In the genomic region with DNA sequence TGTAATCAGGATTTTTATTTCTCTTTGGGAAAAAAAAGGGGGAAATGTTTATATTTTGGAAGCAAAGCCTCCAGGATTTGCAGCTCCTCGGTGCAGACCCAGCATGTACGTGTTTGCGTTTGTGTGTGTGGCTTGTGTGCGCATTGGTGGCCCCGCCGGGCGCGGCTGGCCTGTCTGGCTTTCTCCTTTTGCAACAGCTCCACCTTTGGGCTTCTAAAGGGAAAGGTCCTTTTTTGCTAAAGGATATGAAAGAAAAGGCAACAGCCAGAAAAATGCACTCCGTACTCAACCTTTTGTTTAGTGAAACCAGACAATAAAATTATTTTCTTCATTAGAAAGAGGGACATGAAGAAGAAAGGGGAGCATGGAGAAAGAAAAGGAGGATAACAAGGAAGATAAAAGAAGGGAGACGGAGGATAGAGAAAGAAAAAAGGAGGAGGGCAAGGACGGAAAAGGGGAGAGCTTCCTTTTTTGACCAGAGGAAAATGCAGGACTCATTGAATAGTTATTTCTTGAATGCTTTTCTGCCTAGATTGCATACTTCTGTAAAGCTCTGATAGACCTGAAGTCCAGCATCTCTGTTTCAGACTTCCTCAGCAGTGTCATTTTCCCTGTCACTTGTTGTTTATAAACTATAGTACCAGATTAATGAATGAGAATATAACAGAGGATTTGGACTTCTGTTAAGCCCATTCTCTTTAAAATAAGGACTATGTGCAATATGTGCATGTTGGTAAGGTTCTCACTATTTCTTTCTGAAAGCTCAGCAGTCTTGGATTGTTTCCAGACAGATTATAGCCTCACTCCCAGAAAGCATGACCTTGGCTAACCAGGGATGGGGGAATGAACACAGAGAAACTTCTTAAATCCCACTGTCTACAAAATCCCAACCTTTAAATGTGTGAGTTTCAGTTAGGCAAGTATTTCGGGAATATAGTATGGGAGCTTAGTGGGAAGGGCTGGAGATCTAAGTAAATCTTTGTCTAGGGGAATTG, we compare ENCODE assay signal across 9 cellular contexts.
DNase-seq lines count a peak whose midpoint lies in the region; ATAC-seq, FAIRE-seq and TF ChIP-seq lines count a peak whose summit lies in the region.
"Had no signal": no experiment of that assay in that cellular context is flagged by ENCODE, and none has a peak within 500 bp of the region (broad histone marks: within the 10 kb centered on the region; RNA-seq: fewer than 3 reads in every experiment).

No MANE protein-coding gene starts in this region.

- H3K4me3 ChIP-seq in bronchial epithelial cell (ENCODE audit: low read depth, low read length) (no peak overlapping the region), left lung (no peak overlapping the region)

- no peaks in the 10 kb centered on the region for H3K9me3 ChIP-seq in left lung

- TF ChIP-seq CTCF in bronchial epithelial cell (IDR thresholded peaks at IDR 0.05; ENCODE audit: insufficient read depth, low read length, severe bottlenecking) (peak; percentile 74), left lung (IDR thresholded peaks at IDR 0.05) (peak in 1 of 2 donors; percentile 16)

- no peaks in the 10 kb centered on the region for H3K36me3 ChIP-seq in bronchial epithelial cell (ENCODE audit: control insufficient read depth, insufficient read depth, low read length)
- no peaks in the 10 kb centered on the region for H3K36me3 ChIP-seq in left lung

- ATAC-seq in left lung, result peak; percentile 83

- intact Hi-C loops in left lung (cut with DNase I), result no loop called here

- no peak for FAIRE-seq in bronchial epithelial cell (lab: Jason Lieb, UNC)

- H3K27me3 ChIP-seq in bronchial epithelial cell (ENCODE audit: control insufficient read depth, insufficient read depth, low read length) (no peaks in the 10 kb centered on the region), left lung (no peaks in the 10 kb centered on the region)

- no peaks in the 10 kb centered on the region for H3K4me1 ChIP-seq in left lung

- H3K27ac ChIP-seq in left lung, result no peak overlapping the region

- DNase-seq in GF-D8 (lab: John Stamatoyannopoulos, UW) (peak; percentile 17), HPDE6-E6E7 (ENCODE audit: extremely low spot score) (peak; percentile 14), NCI-H748 (lab: John Stamatoyannopoulos, UW; ENCODE audit: unreplicated experiment) (peak; percentile 96), bronchial epithelial cell (ENCODE audit: low read depth) (peak; percentile 53), left lung (peak; percentile 33 to 63), activated gamma-delta T cell (lab: John Stamatoyannopoulos, UW) (no peak), CD1c-positive myeloid dendritic cell (ENCODE audit: extremely low spot score) (no peak)
- no peak for DNase-seq in activated naive CD4-positive, alpha-beta T cell treated with Interleukin-2 at 50 U/mL for 16 hours
- DNase-seq: activated B cell treated with CpG ODN at 0.5 μM for 24 hours had no signal

Comparison
In these comparisons a context has a peak if more than half of its experiments do, and no peak if none do; other contexts are left out.
1. DNase-seq: peak in GF-D8 (single experiment), HPDE6-E6E7 (single experiment), NCI-H748 (single experiment), bronchial epithelial cell (single experiment) and left lung (2 of 2); none in activated gamma-delta T cell (single experiment), activated naive CD4-positive, alpha-beta T cell treated with Interleukin-2 at 50 U/mL for 16 hours (single experiment) and CD1c-positive myeloid dendritic cell (single experiment).